In the genomic region with DNA sequence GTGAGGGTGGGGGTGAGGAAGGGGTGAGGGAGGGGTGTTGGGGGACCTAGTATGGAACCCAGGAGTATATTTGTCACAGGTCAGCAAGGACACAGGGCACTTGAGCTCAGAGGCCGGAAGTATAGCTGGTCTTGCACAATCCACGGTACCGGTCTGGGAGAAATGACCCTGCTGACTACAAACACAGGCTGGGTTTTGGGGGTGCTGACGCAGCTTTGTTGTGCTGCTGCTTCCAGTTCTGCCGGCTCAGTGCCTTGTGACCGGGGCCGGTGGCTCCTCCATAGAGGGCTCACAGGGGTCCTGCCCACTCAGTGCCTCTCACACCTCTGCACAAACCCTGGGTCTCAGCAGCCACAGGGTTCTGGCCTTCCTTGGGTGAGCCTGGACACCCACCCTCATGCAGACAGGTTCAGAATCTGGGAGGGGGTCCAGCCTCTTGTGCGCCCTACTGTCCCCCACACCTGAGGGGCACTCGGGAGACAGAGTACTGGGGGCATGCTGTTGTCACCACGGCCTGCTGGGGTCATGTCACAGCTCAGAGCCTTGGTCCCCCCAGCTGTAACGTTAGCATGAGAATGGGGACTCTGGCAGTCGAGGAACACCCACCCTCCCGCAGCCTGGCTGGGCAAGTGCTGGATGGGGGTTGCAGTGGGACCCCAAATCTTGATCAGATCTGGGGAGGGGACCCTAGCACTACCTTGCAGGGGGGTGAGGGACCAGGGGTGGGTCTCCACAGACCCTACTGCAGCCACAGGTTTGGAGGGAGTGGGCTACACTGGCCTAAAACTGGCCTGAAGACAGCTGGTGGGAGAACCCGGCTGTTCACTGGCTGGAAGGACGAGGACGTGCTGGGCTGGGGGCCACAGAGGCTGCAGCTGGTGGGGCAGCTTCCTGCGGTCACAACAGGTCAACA, we compare ENCODE assay signal across 11 cellular contexts. TPM values are rescaled to one million over a fixed set of nuclear protein-coding genes. Genes with fewer than 3 reads are reported as not detected.
DNase-seq lines count a peak whose midpoint lies in the region; ATAC-seq and TF ChIP-seq lines count a peak whose summit lies in the region.
"Had no signal": no experiment of that assay in that cellular context is flagged by ENCODE, and none has a peak within 500 bp of the region (broad histone marks: within the 10 kb centered on the region; RNA-seq: fewer than 3 reads in every experiment).

No MANE protein-coding gene starts in this region.

- no peak overlapping the region for H2AFZ ChIP-seq in OCI-LY7 (ENCODE audit: low read length)

- peak; percentile 44 for ATAC-seq in omental fat pad (ENCODE audit: low FRiP score)
- ATAC-seq: stimulated activated memory B cell treated with anti-CD40 and anti-IgM and Interleukin-4, amounts not matched to agents 10 μg/mL and 1 μg/mL and 100 μg/mL, for 72 hours had no signal

- H3K4me2 ChIP-seq in mesendoderm (ENCODE audit: low read length) (no peak overlapping the region), OCI-LY7 (ENCODE audit: low read length) (no peak overlapping the region)

- WGBS in mesendoderm (ENCODE audit: extremely low coverage, insufficient coverage, low lambda C conversion rate), result no CpG with 5 or more reads among the region's 17 CpGs

- H2AK5ac ChIP-seq in mesendoderm (ENCODE audit: low read length), result no peak overlapping the region

- BruUV-seq in OCI-LY7 (replicated peaks; lab: Mats Ljungman, UMichigan), result no TSS peak

- no peaks in the 10 kb centered on the region for H3K79me2 ChIP-seq in mesendoderm (ENCODE audit: control insufficient read depth, insufficient read depth, low read length)
- H3K79me2 ChIP-seq in OCI-LY7 (ENCODE audit: insufficient read depth, low read depth, low read length), result no peaks in the 10 kb centered on the region

- CTCF ChIA-PET in OCI-LY7 (lab: Charles Lee; ENCODE audit: unreplicated experiment), result interaction anchor here (0.9 kb wide), 1 partner anchor 18 kb away, joined by 6 read pairs; the partner anchor contains the start of gene NINJ1

- TF ChIP-seq CTCF in fibroblast of the aortic adventitia (IDR thresholded peaks at IDR 0.05; ENCODE audit: insufficient read depth, low read length) (no peak), omental fat pad (IDR thresholded peaks at IDR 0.05) (no peak), OCI-LY7 (conservative IDR thresholded peaks at IDR 0.05; ENCODE audit: low read length) (no peak)

- H3K9ac ChIP-seq in mesendoderm (ENCODE audit: low read length), result no peak overlapping the region

- no peaks in the 10 kb centered on the region for H3K27me3 ChIP-seq in mesendoderm (ENCODE audit: insufficient read depth, low read length, poor library complexity)

- no peaks in the 10 kb centered on the region for H3K9me3 ChIP-seq in OCI-LY7 (ENCODE audit: low read length)

- POLR2A ChIA-PET in OCI-LY7 (lab: Charles Lee), result no interaction called here

- no peak overlapping the region for H3K18ac ChIP-seq in mesendoderm (ENCODE audit: low read length)

- H3K36me3 ChIP-seq in mesendoderm (ENCODE audit: control insufficient read depth, insufficient read depth, low read length) (no peaks in the 10 kb centered on the region), OCI-LY7 (ENCODE audit: insufficient read depth, low read length) (no peaks in the 10 kb centered on the region)

- in situ Hi-C loops in G401 (cut with HindIII; ENCODE audit: low sequenced_read_pairs), result no loop called here

- no peak overlapping the region for H4K8ac ChIP-seq in mesendoderm (ENCODE audit: low read depth, low read length)

- intact Hi-C loops in OCI-LY7 (cut with micrococcal nuclease; ENCODE audit: unreplicated experiment), result no loop called here

- DNase-seq in AML-193 (lab: John Stamatoyannopoulos, UW), result peak; percentile 64 to 79
- peak; percentile 83 for DNase-seq in NOMO-1 treated with DMSO at 0.1 percent for 48 hours (lab: John Stamatoyannopoulos, UW; ENCODE audit: unreplicated experiment)
- DNase-seq in fibroblast of the aortic adventitia (ENCODE audit: low read depth), result peak; percentile 55
- DNase-seq in omental fat pad (ENCODE audit: low spot score), result no peak
- no peak for DNase-seq in G401 (ENCODE audit: low spot score)
- no peak for DNase-seq in germinal center (ENCODE audit: low spot score)
- DNase-seq in mesendoderm, result no peak
- DNase-seq in OCI-LY7 (ENCODE audit: low spot score), result no peak
- DNase-seq: DMS79 treated with DMSO at 0.1 percent for 48 hours had no signal

- H3K23ac ChIP-seq in mesendoderm (ENCODE audit: low read length), result no peak overlapping the region

- H3K4me3 ChIP-seq in fibroblast of the aortic adventitia (ENCODE audit: low read depth, low read length) (no peak overlapping the region), mesendoderm (ENCODE audit: low read length) (no peak overlapping the region), OCI-LY7 (ENCODE audit: low read depth, low read length, poor library complexity, severe bottlenecking) (no peak overlapping the region)

- no peaks in the 10 kb centered on the region for H3K4me1 ChIP-seq in mesendoderm (ENCODE audit: control insufficient read depth, low read depth, low read length)
- H3K4me1 ChIP-seq in OCI-LY7 (ENCODE audit: insufficient read depth, low read length, poor library complexity, severe bottlenecking), result peaks cover 20% of the 10 kb centered on the region

- H3K27ac ChIP-seq in mesendoderm (ENCODE audit: low read depth, low read length) (no peak overlapping the region), OCI-LY7 (ENCODE audit: low read depth, low read length, poor library complexity, severe bottlenecking) (no peak overlapping the region)

- H2BK120ac ChIP-seq in mesendoderm (ENCODE audit: low read depth, low read length), result no peak overlapping the region

- H4K5ac ChIP-seq in mesendoderm (ENCODE audit: low read length), result no peak overlapping the region

- H3K56ac ChIP-seq in mesendoderm (ENCODE audit: low read length), result no peak overlapping the region

- H2BK5ac ChIP-seq in mesendoderm (ENCODE audit: low read length), result no peak overlapping the region

- no peaks in the 10 kb centered on the region for H3K9me2 ChIP-seq in OCI-LY7 (ENCODE audit: insufficient read depth, low read length)

- no peak overlapping the region for H3K4ac ChIP-seq in mesendoderm (ENCODE audit: low read depth, low read length)

- no peaks in the 10 kb centered on the region for H4K20me1 ChIP-seq in OCI-LY7 (ENCODE audit: insufficient read depth, low read length)

- no peaks in the 10 kb centered on the region for H3K79me1 ChIP-seq in mesendoderm (ENCODE audit: low read length)

- H2BK15ac ChIP-seq in mesendoderm (replicated peaks; ENCODE audit: low read depth), result no peak overlapping the region

RNA-seq across cellular contexts. Expression of gene NINJ1, which starts 17.7 kb away (rescaled TPM):
- total RNA-seq in fibroblast of the aortic adventitia (ENCODE audit: low replicate concordance), result 1.9 and 14.6 TPM in 2 replicates
- total RNA-seq in omental fat pad, result 100 to 1,000 TPM in 2 of 4 donors, 10 to 100 TPM in 2; 63.3 to 137 (median 104) TPM
- total RNA-seq in G401 (2014; rRNA removed; shearing (Covaris generic)), result 25.6 and 28.4 TPM in 2 replicates
- polyA plus RNA-seq in mesendoderm (2013, experiment 1 of 2), result 16.0 TPM
- polyA plus RNA-seq in mesendoderm (2013, experiment 2 of 2), result 17.4 TPM
- 6.2 and 13.3 TPM in 2 replicates for total RNA-seq in OCI-LY7 (2014; rRNA removed; shearing (Covaris generic))
- 18.1 and 18.3 TPM in 2 replicates for total RNA-seq in OCI-LY7 (2022)

RNA-seq across cellular contexts. Expression of gene CARD19, which starts 20.3 kb away (rescaled TPM):
- total RNA-seq in fibroblast of the aortic adventitia (ENCODE audit: low replicate concordance) (12.4 and 38.9 TPM in 2 replicates), omental fat pad (10 to 100 TPM; 45.7 to 76.5 (median 57.9) TPM), OCI-LY7 (2022) (13.4 and 15.8 TPM in 2 replicates)
- 31.4 and 36.7 TPM in 2 replicates for total RNA-seq in G401 (2014; rRNA removed; shearing (Covaris generic))
- polyA plus RNA-seq in mesendoderm (2013, experiment 1 of 2), result 14.8 TPM
- 15.9 TPM for polyA plus RNA-seq in mesendoderm (2013, experiment 2 of 2)
- total RNA-seq in OCI-LY7 (2014; rRNA removed; shearing (Covaris generic)), result 18.4 and 26.8 TPM in 2 replicates

RNA-seq across cellular contexts. Expression of gene SUSD3, which starts 57.8 kb away (rescaled TPM):
- total RNA-seq in fibroblast of the aortic adventitia (ENCODE audit: low replicate concordance), result 0.09 TPM in 1 of 2 replicates, not detected in the other
- 10 to 100 TPM in 2 of 4 donors, 1 to 10 TPM in 2; 6.8 to 24.2 (median 12.8) TPM for total RNA-seq in omental fat pad
- total RNA-seq in G401 (2014; rRNA removed; shearing (Covaris generic)), result not detected in 2 replicates
- polyA plus RNA-seq in mesendoderm (2013, experiment 1 of 2), result 4.2 TPM
- 3.7 TPM for polyA plus RNA-seq in mesendoderm (2013, experiment 2 of 2)
- total RNA-seq in OCI-LY7 (2014; rRNA removed; shearing (Covaris generic)), result 160 and 201 TPM in 2 replicates
- total RNA-seq in OCI-LY7 (2022), result 94.1 and 116 TPM in 2 replicates
- total RNA-seq: myocyte had no signal

Comparison
In these comparisons a context has a peak if more than half of its experiments do, and no peak if none do; other contexts are left out.
1. DNase-seq: peak in AML-193 (2 of 2), NOMO-1 treated with DMSO at 0.1 percent for 48 hours (single experiment) and fibroblast of the aortic adventitia (single experiment); none in omental fat pad (single experiment), G401 (single experiment), germinal center (single experiment), mesendoderm (single experiment) and OCI-LY7 (single experiment).